In the genomic region with DNA sequence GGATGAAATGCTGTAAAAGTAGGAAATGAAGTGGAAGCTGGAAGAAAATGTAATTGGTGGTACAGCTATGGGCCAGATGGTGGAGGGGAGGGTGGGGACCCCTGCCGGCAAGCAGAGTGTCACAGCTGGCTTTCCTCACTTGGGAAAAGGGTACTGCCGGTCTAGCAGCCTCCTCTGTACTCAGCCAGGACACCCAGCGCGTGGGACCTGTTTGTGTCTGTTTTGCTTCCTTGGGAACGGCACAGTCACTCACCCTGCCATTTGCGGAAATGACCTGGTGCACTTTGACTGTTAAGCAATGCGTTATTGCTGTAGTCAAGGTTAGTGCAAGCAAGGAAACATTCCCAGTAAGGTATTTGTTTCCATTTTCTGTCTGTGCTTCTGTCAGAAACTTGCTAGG, we compare ENCODE assay signal across 1 cellular context.
A peak's percentile ranks its signal among the peaks of the same experiment; 100 is the strongest.
TF ChIP-seq lines count a peak whose summit lies in the region.

No MANE protein-coding gene starts in this region.

TF ChIP-seq in HepG2, 621 proteins besides CTCF, POLR2A, EP300 and RAD21 (continued from another document and continues in another):
- TF ChIP-seq ZFP41 (CRISPR knock-in tag; IDR thresholded peaks at IDR 0.05; ENCODE audit: borderline replicate concordance) (no peak), ZNF12 (CRISPR knock-in tag; IDR thresholded peaks at IDR 0.05) (0 out of 2 replicates have a peak, but pooled peaks have one; percentile 35), ZNF607 (CRISPR knock-in tag; IDR thresholded peaks at IDR 0.05; ENCODE audit: borderline replicate concordance) (no peak), ZNF703 (CRISPR knock-in tag; IDR thresholded peaks at IDR 0.05; ENCODE audit: borderline replicate concordance) (no peak), SKI (IDR thresholded peaks at IDR 0.05; ENCODE audit: partially characterized antibody) (peak; percentile 72), MIER3 (CRISPR knock-in tag; IDR thresholded peaks at IDR 0.05; ENCODE audit: borderline replicate concordance) (peak; percentile 48; the same call in 1 of the 2 replicates), RERE (CRISPR knock-in tag; IDR thresholded peaks at IDR 0.05; ENCODE audit: low read depth) (no peak), JUND (CRISPR knock-in tag; IDR thresholded peaks at IDR 0.05) (0 out of 2 replicates have a peak, but pooled peaks have one; percentile 35), GZF1 (CRISPR knock-in tag; IDR thresholded peaks at IDR 0.05) (no peak), ELF1 (CRISPR knock-in tag; IDR thresholded peaks at IDR 0.05) (peak; percentile 68), ZFAT (CRISPR knock-in tag; conservative IDR thresholded peaks at IDR 0.05) (no peak), RFX3 (CRISPR knock-in tag; IDR thresholded peaks at IDR 0.05) (peak; percentile 70), ARNTL (CRISPR knock-in tag; IDR thresholded peaks at IDR 0.05) (no peak), MED1 (CRISPR knock-in tag; IDR thresholded peaks at IDR 0.05) (peak; percentile 28; the same call in 1 of the 2 replicates), ETV5 (CRISPR knock-in tag; IDR thresholded peaks at IDR 0.05; ENCODE audit: borderline replicate concordance) (peak; percentile 76; the same call in 1 of the 2 replicates), MLX (CRISPR knock-in tag; IDR thresholded peaks at IDR 0.05) (peak; percentile 25; the same call in 1 of the 2 replicates), ZIK1 (CRISPR knock-in tag; IDR thresholded peaks at IDR 0.05; ENCODE audit: borderline replicate concordance, low read depth) (no peak), ZBTB25 (CRISPR knock-in tag; IDR thresholded peaks at IDR 0.05) (no peak), SALL1 (CRISPR knock-in tag; IDR thresholded peaks at IDR 0.05) (peak; percentile 59), U2AF2 (IDR thresholded peaks at IDR 0.05; ENCODE audit: low read depth, low read length) (no peak), ZMYM4 (CRISPR knock-in tag; IDR thresholded peaks at IDR 0.05) (0 out of 2 replicates have a peak, but pooled peaks have one; percentile 31), ZEB1 (IDR thresholded peaks at IDR 0.05; ENCODE audit: insufficient replicate concordance, low read depth) (no peak), PAXIP1 (CRISPR knock-in tag; conservative IDR thresholded peaks at IDR 0.05) (peak; percentile 27; the same call in 1 of the 2 replicates), REXO4 (CRISPR knock-in tag; IDR thresholded peaks at IDR 0.05; ENCODE audit: borderline replicate concordance) (no peak)
- TF ChIP-seq, protein P1, sequence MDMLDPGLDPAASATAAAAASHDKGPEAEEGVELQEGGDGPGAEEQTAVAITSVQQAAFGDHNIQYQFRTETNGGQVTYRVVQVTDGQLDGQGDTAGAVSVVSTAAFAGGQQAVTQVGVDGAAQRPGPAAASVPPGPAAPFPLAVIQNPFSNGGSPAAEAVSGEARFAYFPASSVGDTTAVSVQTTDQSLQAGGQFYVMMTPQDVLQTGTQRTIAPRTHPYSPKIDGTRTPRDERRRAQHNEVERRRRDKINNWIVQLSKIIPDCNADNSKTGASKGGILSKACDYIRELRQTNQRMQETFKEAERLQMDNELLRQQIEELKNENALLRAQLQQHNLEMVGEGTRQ (IDR thresholded peaks at IDR 0.05; ENCODE audit: low read depth, low read length): no peak
- TF ChIP-seq, protein P1 (CRISPR knock-in tag; IDR thresholded peaks at IDR 0.05; ENCODE audit: borderline replicate concordance): no peak
- TF ChIP-seq, protein P2, sequence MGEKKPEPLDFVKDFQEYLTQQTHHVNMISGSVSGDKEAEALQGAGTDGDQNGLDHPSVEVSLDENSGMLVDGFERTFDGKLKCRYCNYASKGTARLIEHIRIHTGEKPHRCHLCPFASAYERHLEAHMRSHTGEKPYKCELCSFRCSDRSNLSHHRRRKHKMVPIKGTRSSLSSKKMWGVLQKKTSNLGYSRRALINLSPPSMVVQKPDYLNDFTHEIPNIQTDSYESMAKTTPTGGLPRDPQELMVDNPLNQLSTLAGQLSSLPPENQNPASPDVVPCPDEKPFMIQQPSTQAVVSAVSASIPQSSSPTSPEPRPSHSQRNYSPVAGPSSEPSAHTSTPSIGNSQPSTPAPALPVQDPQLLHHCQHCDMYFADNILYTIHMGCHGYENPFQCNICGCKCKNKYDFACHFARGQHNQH (CRISPR knock-in tag; IDR thresholded peaks at IDR 0.05): peak; percentile 62; the same call in 1 of the 2 replicates
- TF ChIP-seq, protein P3, sequence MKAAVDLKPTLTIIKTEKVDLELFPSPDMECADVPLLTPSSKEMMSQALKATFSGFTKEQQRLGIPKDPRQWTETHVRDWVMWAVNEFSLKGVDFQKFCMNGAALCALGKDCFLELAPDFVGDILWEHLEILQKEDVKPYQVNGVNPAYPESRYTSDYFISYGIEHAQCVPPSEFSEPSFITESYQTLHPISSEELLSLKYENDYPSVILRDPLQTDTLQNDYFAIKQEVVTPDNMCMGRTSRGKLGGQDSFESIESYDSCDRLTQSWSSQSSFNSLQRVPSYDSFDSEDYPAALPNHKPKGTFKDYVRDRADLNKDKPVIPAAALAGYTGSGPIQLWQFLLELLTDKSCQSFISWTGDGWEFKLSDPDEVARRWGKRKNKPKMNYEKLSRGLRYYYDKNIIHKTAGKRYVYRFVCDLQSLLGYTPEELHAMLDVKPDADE (CRISPR knock-in tag; IDR thresholded peaks at IDR 0.05): no peak
- TF ChIP-seq, protein P4, sequence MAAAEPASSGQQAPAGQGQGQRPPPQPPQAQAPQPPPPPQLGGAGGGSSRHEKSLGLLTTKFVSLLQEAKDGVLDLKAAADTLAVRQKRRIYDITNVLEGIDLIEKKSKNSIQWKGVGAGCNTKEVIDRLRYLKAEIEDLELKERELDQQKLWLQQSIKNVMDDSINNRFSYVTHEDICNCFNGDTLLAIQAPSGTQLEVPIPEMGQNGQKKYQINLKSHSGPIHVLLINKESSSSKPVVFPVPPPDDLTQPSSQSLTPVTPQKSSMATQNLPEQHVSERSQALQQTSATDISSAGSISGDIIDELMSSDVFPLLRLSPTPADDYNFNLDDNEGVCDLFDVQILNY (CRISPR knock-in tag; conservative IDR thresholded peaks at IDR 0.05): no peak
- TF ChIP-seq, protein P5, sequence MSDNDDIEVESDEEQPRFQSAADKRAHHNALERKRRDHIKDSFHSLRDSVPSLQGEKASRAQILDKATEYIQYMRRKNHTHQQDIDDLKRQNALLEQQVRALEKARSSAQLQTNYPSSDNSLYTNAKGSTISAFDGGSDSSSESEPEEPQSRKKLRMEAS (IDR thresholded peaks at IDR 0.05): peak; percentile 37; the same call in 1 of the 2 replicates
- TF ChIP-seq, protein P6, sequence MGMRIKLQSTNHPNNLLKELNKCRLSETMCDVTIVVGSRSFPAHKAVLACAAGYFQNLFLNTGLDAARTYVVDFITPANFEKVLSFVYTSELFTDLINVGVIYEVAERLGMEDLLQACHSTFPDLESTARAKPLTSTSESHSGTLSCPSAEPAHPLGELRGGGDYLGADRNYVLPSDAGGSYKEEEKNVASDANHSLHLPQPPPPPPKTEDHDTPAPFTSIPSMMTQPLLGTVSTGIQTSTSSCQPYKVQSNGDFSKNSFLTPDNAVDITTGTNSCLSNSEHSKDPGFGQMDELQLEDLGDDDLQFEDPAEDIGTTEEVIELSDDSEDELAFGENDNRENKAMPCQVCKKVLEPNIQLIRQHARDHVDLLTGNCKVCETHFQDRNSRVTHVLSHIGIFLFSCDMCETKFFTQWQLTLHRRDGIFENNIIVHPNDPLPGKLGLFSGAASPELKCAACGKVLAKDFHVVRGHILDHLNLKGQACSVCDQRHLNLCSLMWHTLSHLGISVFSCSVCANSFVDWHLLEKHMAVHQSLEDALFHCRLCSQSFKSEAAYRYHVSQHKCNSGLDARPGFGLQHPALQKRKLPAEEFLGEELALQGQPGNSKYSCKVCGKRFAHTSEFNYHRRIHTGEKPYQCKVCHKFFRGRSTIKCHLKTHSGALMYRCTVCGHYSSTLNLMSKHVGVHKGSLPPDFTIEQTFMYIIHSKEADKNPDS (CRISPR knock-in tag; IDR thresholded peaks at IDR 0.05): no peak
